ENCODE assay signal across 8 cellular contexts in the genomic region with DNA sequence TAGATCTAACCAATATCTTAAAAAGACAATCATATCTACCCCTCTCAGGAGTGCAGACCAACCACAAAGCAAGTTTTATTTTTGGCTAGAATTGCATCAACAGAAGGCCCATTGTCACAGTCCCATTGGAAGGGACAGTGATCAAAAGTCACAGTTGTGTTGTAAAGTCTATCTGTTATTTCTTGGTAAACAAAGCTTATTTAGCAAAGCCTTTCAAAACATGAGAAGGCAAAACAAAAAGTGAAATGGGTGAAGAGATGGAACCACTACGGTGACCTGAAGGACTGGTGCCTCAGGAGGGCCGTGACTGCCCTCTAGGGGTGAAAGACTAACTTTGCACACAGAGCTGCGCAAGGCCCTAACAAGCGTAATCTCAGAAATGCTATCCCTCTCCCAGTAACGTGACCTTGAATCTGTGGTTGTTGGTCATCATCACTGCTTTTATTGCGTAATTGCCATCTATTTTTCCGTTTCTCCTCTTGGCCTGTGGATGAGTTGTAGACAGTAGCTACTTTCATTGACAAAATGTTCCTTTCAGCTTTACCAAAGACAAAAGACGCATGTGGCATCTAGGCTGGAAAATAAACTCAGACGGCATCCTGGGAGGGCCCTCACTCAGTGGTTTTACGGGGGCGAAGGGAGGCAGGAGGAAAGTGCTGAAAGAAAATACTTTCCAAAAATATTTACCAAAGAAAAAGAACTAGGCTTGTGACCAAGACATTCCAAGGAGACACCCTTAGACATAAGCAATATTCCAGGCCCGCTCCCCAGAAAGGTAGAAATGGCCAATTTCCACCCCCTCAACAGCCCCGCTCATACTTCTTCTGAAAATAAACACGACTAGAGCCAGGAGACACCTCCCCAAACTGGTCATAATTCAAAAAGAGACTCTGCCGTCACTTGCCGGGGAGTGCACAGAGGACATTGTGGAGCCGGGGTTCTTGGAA.
DNase-seq lines count a peak whose midpoint lies in the region; ATAC-seq and TF ChIP-seq lines count a peak whose summit lies in the region.

No MANE protein-coding gene starts in this region.

- peak; percentile 95 for ATAC-seq in HG02610 (IDR thresholded peaks at IDR 0.05; ENCODE audit: unreplicated experiment)

- intact Hi-C loops in spleen (cut with DNase I; ENCODE audit: low total_unique reads): loop anchor here (5.0 to 10.0 kb wide), 2 partner anchors 118 to 144 kb away; no protein-coding TSS in a partner anchor

- DNase-seq in NCI-H1694 treated with DMSO at 0.1 percent for 48 hours (lab: John Stamatoyannopoulos, UW) (peak; percentile 5), NCI-H1694 (lab: John Stamatoyannopoulos, UW) (no peak), NCI-H1092 (lab: John Stamatoyannopoulos, UW) (peak; percentile 31), UCSD-AML1 (lab: John Stamatoyannopoulos, UW; ENCODE audit: unreplicated experiment) (peak; percentile 47), iPS-NIHi11 (ENCODE audit: low spot score) (peak; percentile 76), spleen (peak; percentile 87)

- 37 to 47% (median 43%) methylated on average over 17 of the region's 17 CpGs for WGBS in spleen, 5 donors

- no peaks in the 10 kb centered on the region for H3K9me3 Mint-ChIP-seq in brain

- H3K27ac Mint-ChIP-seq in brain: peak overlapping the region in 2 of 5 experiments; percentile 5 to 83

- peaks cover 2% of the 10 kb centered on the region for H3K27me3 Mint-ChIP-seq in brain

- H3K36me3 ChIP-seq in spleen: peaks cover 0 to 45% (median 0%) of the 10 kb centered on the region in 6 donors

- no peaks in the 10 kb centered on the region for H3K36me3 Mint-ChIP-seq in brain

- H3K4me1 Mint-ChIP-seq in brain: peaks cover 21% of the 10 kb centered on the region

- H3K9me3 ChIP-seq in spleen: no peaks in the 10 kb centered on the region

- TF ChIP-seq POLR2A in spleen (IDR thresholded peaks at IDR 0.05): no peak

- H3K4me3 Mint-ChIP-seq in brain: no peak overlapping the region

- TF ChIP-seq CTCF in brain (conservative IDR thresholded peaks at IDR 0.05) (peak; percentile 88 to 96), spleen (IDR thresholded peaks at IDR 0.05 in 8 of 11, conservative IDR thresholded peaks at IDR 0.05 in 3 of 11) (peak; percentile 76 to 95 (median 88))

- no peak overlapping the region for H3K4me3 ChIP-seq in spleen

- peaks cover 0 to 13% (median 8%) of the 10 kb centered on the region in 6 donors for H3K4me1 ChIP-seq in spleen

- peak overlapping the region in 5 of 8 donors; percentile 33 to 62 (median 40) for H3K27ac ChIP-seq in spleen

- H3K27me3 ChIP-seq in spleen (replicated peaks in 1 of 7): no peaks in the 10 kb centered on the region
